17 cellular contexts compared by ENCODE assay signal in the genomic region with DNA sequence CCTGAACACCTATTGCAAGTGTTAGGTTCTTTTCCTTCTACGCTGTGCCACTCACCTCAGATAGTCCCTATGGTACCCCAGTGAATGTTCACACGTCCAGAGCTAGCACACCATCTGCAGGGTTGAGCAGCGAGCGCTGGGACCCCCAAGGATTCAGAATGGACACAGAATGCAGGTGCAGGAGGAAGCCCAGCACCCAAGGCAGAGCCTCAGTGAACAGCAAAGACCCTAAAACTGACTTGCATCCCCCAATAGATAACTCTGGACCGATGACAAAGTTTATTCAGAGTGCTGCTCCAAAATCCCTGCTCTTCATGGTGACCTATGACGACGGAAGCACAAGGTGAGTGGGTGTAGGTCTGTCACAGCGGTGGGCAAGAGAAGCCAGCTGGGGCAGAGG. TPM values are rescaled to one million over a fixed set of nuclear protein-coding genes. Genes with fewer than 3 reads are reported as not detected.
DNase-seq lines count a peak whose midpoint lies in the region; ATAC-seq and TF ChIP-seq lines count a peak whose summit lies in the region.
"Had no signal": no experiment of that assay in that cellular context is flagged by ENCODE, and none has a peak within 500 bp of the region (broad histone marks: within the 10 kb centered on the region; RNA-seq: fewer than 3 reads in every experiment).

No MANE protein-coding gene starts in this region.

- in situ Hi-C loops in KBM-7 (cut with MboI; ENCODE audit: low pct_unique_long_range_greater_than_20kb, low sequenced_read_pairs), result no loop called here

- intact Hi-C loops in prostate gland (cut with DNase I), result no loop called here

- H3K4me3 ChIP-seq in neutrophil (ENCODE audit: low read depth in 1 of 2, low read length in 1 of 2) (peak overlapping the region; percentile 19 to 26), prostate gland (no peak overlapping the region)

- H3K9me3 ChIP-seq in neutrophil (no peaks in the 10 kb centered on the region), prostate gland (no peaks in the 10 kb centered on the region)
- H3K9me3 ChIP-seq: BE2C had no signal

- DNase-seq in prostate gland (ENCODE audit: low spot score) (no peak), KBM-7 (no peak)
- DNase-seq: ACHN; BE2C; C1 segment of cervical spinal cord; Caco-2; CD4-positive, alpha-beta T cell; GOT3; H7; HFFc6 had no signal

- TF ChIP-seq CTCF in VCaP (conservative IDR thresholded peaks at IDR 0.05) (no peak), neutrophil (IDR thresholded peaks at IDR 0.05) (no peak), prostate gland (IDR thresholded peaks at IDR 0.05) (no peak)

- WGBS in prostate gland, result 95% methylated on average over 8 of the region's 8 CpGs

- H3K27me3 ChIP-seq in neutrophil, result no peaks in the 10 kb centered on the region
- no peaks in the 10 kb centered on the region for H3K27me3 ChIP-seq in prostate gland (replicated peaks; ENCODE audit: insufficient read depth)
- H3K27me3 ChIP-seq: BE2C had no signal

- peak overlapping the region; percentile 77 for H3K27ac ChIP-seq in VCaP
- peak overlapping the region; percentile 91 for H3K27ac ChIP-seq in neutrophil
- H3K27ac ChIP-seq in prostate gland, result peak overlapping the region; percentile 14 to 74

- H3K4me1 ChIP-seq in neutrophil (ENCODE audit: control insufficient read depth in 1 of 2, insufficient read depth in 1 of 2, low read depth in 1 of 2, low read length in 1 of 2) (peaks cover 23 to 25% of the 10 kb centered on the region in 2 experiments), prostate gland (replicated peaks) (peaks cover 10% of the 10 kb centered on the region)
- H3K4me1 ChIP-seq: BE2C, Caco-2 had no signal

- H3K36me3 ChIP-seq in neutrophil (no peaks in the 10 kb centered on the region), prostate gland (no peaks in the 10 kb centered on the region)
- H3K36me3 ChIP-seq: BE2C had no signal

- TF ChIP-seq POLR2A in prostate gland (IDR thresholded peaks at IDR 0.05), result no peak

- ATAC-seq in HG02938 (IDR thresholded peaks at IDR 0.05; ENCODE audit: unreplicated experiment) (no peak), HG03108 (IDR thresholded peaks at IDR 0.05; ENCODE audit: unreplicated experiment) (no peak), GM21723 (IDR thresholded peaks at IDR 0.05; ENCODE audit: unreplicated experiment) (no peak)
- ATAC-seq: HCT116 had no signal

RNA-seq across cellular contexts. Expression of a gene that starts 15.1 kb away (rescaled TPM):
- 1 to 10 TPM; 1.7 to 4.9 TPM for total RNA-seq in prostate gland

RNA-seq across cellular contexts. Expression of a gene that starts 30.2 kb away (rescaled TPM):
- 10 to 100 TPM; 19.4 to 63.6 TPM for total RNA-seq in prostate gland
- total RNA-seq: CD4-positive, alpha-beta T cell; HFFc6; HT-29 had no signal

Comparison
In these comparisons a context has a peak if more than half of its experiments do, and no peak if none do; other contexts are left out.
1. H3K4me3 ChIP-seq: peak in neutrophil (2 of 2); none in prostate gland (0 of 2).
2. Peak in every context shown above with its lines, with median percentiles within 50 percentile points of each other: H3K27ac ChIP-seq.